ENCODE assay signal across 10 cellular contexts in genomic region chr11:3058753-3059664, GRCh38. TPM values are rescaled to one million over a fixed set of nuclear protein-coding genes. Genes with fewer than 3 reads are reported as not detected.
A peak's percentile ranks its signal among the peaks of the same experiment; 100 is the strongest.
DNase-seq lines count a peak whose midpoint lies in the region; ATAC-seq, FAIRE-seq and TF ChIP-seq lines count a peak whose summit lies in the region.
"Had no signal": no experiment of that assay in that cellular context is flagged by ENCODE, and none has a peak within 500 bp of the region (broad histone marks: within the 10 kb centered on the region; RNA-seq: fewer than 3 reads in every experiment).

No MANE protein-coding gene starts in this region.

- CTCF ChIA-PET in CD4-positive, alpha-beta T cell (lab: Charles Lee): no interaction called here

- peak overlapping the region; percentile 61 for H2AFZ ChIP-seq in astrocyte (ENCODE audit: low read depth, low read length)

- peaks cover 4% of the 10 kb centered on the region for H3K36me3 ChIP-seq in astrocyte (ENCODE audit: insufficient read depth, low read length)
- peaks cover 9% of the 10 kb centered on the region for H3K36me3 ChIP-seq in mesodermal cell (ENCODE audit: control insufficient read depth, insufficient read depth, low read length)

- no peak for TF ChIP-seq CTCF in CD4-positive, alpha-beta T cell (IDR thresholded peaks at IDR 0.05)
- TF ChIP-seq CTCF in astrocyte (IDR thresholded peaks at IDR 0.05; ENCODE audit: insufficient read depth, low read depth, low read length): no peak

- intact Hi-C loops in CD4-positive, alpha-beta T cell (cut with DNase I, micrococcal nuclease): loop anchor here (5.0 to 10.0 kb wide), 4 partner anchors 72 to 654 kb away; partner anchors contain the start of genes KCNQ1 (in 1 of the 2), TRPM5 (in 1 of the 2), TSSC4 (in 1 of the 2) and ZNF195 (in 1 of the 2)

- no peaks in the 10 kb centered on the region for H3K36me3 Mint-ChIP-seq in CD4-positive, alpha-beta T cell (ENCODE audit: low read depth)
- H3K36me3 Mint-ChIP-seq in astrocyte (ENCODE audit: low read depth, unreplicated experiment): peaks cover 8% of the 10 kb centered on the region

- H3K4me2 ChIP-seq in astrocyte (ENCODE audit: low read length): peak overlapping the region; percentile 65

- peaks cover 15% of the 10 kb centered on the region for H4K20me1 ChIP-seq in astrocyte (ENCODE audit: insufficient read depth, low read length)

- in situ Hi-C loops in G401 (cut with HindIII; ENCODE audit: low sequenced_read_pairs): no loop called here

- H3K27ac Mint-ChIP-seq in CD4-positive, alpha-beta T cell: no peak overlapping the region
- H3K27ac Mint-ChIP-seq in astrocyte (ENCODE audit: unreplicated experiment): peak overlapping the region; percentile 62

- H3K4me1 Mint-ChIP-seq in CD4-positive, alpha-beta T cell (ENCODE audit: low read depth): peaks cover 31% of the 10 kb centered on the region
- H3K4me1 Mint-ChIP-seq in astrocyte (ENCODE audit: low read depth, unreplicated experiment): peaks cover 23% of the 10 kb centered on the region

- peak overlapping the region; percentile 80 for H3K4me3 Mint-ChIP-seq in CD4-positive, alpha-beta T cell
- peak overlapping the region; percentile 73 for H3K4me3 Mint-ChIP-seq in astrocyte (ENCODE audit: unreplicated experiment)

- H3K9me3 ChIP-seq in CD4-positive, alpha-beta T cell (ENCODE audit: control insufficient read depth, low read length): no peaks in the 10 kb centered on the region
- H3K9me3 ChIP-seq in astrocyte (ENCODE audit: insufficient read depth, low read depth, low read length) (no peaks in the 10 kb centered on the region), mesodermal cell (ENCODE audit: control insufficient read depth, low read length) (no peaks in the 10 kb centered on the region)

- H3K27ac ChIP-seq in CD4-positive, alpha-beta T cell (ENCODE audit: low read depth, low read length): no peak overlapping the region
- H3K27ac ChIP-seq in astrocyte (ENCODE audit: low read depth, low read length) (peak overlapping the region; percentile 26), mesodermal cell (ENCODE audit: low read depth, low read length, severe bottlenecking) (peak overlapping the region; percentile 54)

- WGBS in mesodermal cell (ENCODE audit: insufficient coverage in 2 of 2), 2 experiments: 83% methylated on average over 11 to 12 of the region's 13 CpGs

- POLR2A ChIA-PET in CD4-positive, alpha-beta T cell (lab: Charles Lee): no interaction called here

- no peaks in the 10 kb centered on the region for H3K27me3 ChIP-seq in CD4-positive, alpha-beta T cell (ENCODE audit: control insufficient read depth, insufficient read depth, low read length)
- no peaks in the 10 kb centered on the region for H3K27me3 ChIP-seq in astrocyte (ENCODE audit: insufficient read depth, low read length)

- peak; percentile 5 for FAIRE-seq in astrocyte (lab: Jason Lieb, UNC)

- H3K4me1 ChIP-seq in astrocyte (ENCODE audit: insufficient read depth, low read length): peaks cover 20% of the 10 kb centered on the region
- H3K4me1 ChIP-seq in mesodermal cell (ENCODE audit: control insufficient read depth, insufficient read depth, low read length, poor library complexity, severe bottlenecking): peaks cover 14% of the 10 kb centered on the region

- no peak for DNase-seq in CD4-positive, alpha-beta T cell
- DNase-seq in HS-27A (ENCODE audit: low read depth): peak; percentile 43
- peak; percentile 81 for DNase-seq in astrocyte (ENCODE audit: low read depth)
- DNase-seq in G401 (ENCODE audit: low spot score): no peak
- DNase-seq in NCI-H1417 treated with DMSO at 0.1 percent for 48 hours (lab: John Stamatoyannopoulos, UW): no peak
- DNase-seq: hypothalamus, Kasumi-1 had no signal

- no peak overlapping the region for H3K4me3 ChIP-seq in astrocyte (ENCODE audit: insufficient read depth, low read depth, low read length)
- no peak overlapping the region for H3K4me3 ChIP-seq in mesodermal cell (ENCODE audit: extremely low read depth, insufficient read depth, low read length, poor library complexity, severe bottlenecking)

- ATAC-seq in CD4-positive, alpha-beta T cell (ENCODE audit: poor library complexity): no peak
- ATAC-seq in GM21619 (IDR thresholded peaks at IDR 0.05; ENCODE audit: unreplicated experiment) (no peak), HG02885 (IDR thresholded peaks at IDR 0.05; ENCODE audit: poor library complexity, unreplicated experiment) (no peak)

- peak overlapping the region; percentile 31 for H3K9ac ChIP-seq in astrocyte (ENCODE audit: low read length)

- no peaks in the 10 kb centered on the region for H3K27me3 Mint-ChIP-seq in CD4-positive, alpha-beta T cell
- no peaks in the 10 kb centered on the region for H3K27me3 Mint-ChIP-seq in astrocyte (ENCODE audit: low read depth, unreplicated experiment)

- peaks cover 32% of the 10 kb centered on the region for H3K79me2 ChIP-seq in astrocyte (ENCODE audit: insufficient read depth, low read length)

- H3K9me3 Mint-ChIP-seq in CD4-positive, alpha-beta T cell: no peaks in the 10 kb centered on the region
- H3K9me3 Mint-ChIP-seq in astrocyte (ENCODE audit: unreplicated experiment): no peaks in the 10 kb centered on the region

RNA-seq across cellular contexts. Expression of gene CARS1, which starts 1.8 kb away (rescaled TPM):
- 10 to 100 TPM; 24.1 to 25.2 TPM for total RNA-seq in CD4-positive, alpha-beta T cell
- 123 and 149 TPM in 2 replicates for total RNA-seq in astrocyte
- 68.3 TPM for polyA plus RNA-seq in mesodermal cell (2013, experiment 1 of 2)
- 67.9 TPM for polyA plus RNA-seq in mesodermal cell (2013, experiment 2 of 2)
- 23.2 and 24.0 TPM in 2 replicates for total RNA-seq in G401 (2014; rRNA removed; shearing (Covaris generic))

Comparison
In these comparisons a context has a peak if more than half of its experiments do, and no peak if none do; other contexts are left out.
1. DNase-seq: peak in HS-27A (single experiment) and astrocyte (single experiment); none in CD4-positive, alpha-beta T cell (0 of 10), G401 (single experiment) and NCI-H1417 treated with DMSO at 0.1 percent for 48 hours (single experiment).